In the genomic region with DNA sequence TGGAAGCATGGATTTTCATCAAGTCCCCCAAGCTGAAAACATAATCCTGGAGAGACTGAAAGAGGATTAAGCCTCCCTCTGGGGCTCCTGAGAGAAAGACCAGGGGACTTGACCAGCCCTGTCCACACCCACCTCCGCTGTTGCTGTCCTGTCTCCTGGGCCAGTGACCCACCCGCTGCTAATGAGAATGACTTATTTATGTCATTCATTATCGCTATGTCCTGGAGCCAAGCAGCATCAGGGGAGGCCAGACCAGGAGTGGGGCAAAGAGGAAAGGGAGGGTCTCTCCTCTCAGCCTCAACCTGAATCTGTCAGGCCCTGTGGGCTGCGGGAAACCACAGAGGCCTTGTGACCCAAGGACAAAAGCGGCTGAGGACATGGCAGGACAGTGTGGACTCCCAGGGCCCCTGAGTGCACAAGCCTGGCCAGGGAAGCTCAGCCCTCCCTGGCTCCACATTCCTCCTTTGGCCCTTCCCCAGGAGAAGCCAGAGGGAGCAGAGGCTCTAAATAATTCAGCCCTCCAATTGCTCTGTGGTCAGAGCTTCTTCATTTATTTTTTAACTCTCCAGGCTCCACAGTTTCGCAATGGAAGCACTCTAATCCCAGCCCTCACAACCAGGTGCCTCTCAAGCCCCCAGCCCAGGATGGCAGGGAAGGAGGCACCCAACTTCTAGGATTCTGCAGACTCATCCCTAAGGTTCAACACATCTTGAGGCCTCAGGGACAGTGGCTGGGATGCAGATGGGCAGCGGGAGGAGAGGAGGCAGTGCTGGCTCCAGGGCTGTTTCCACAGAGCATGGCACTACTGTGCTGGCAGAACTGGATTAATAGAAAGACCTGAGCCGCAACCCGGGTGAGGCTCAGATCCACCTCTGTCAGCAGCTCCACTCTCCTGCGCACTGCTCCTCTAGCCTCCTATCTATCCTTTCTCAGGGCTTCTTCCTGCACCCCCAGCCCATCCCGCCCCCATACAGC, we compare ENCODE assay signal across 1 cellular context.
TF ChIP-seq lines count a peak whose summit lies in the region.

No MANE protein-coding gene starts in this region.

TF ChIP-seq in HepG2, 621 proteins besides CTCF, POLR2A, EP300 and RAD21 (continued from another document and continues in another):
- TF ChIP-seq, protein P1, sequence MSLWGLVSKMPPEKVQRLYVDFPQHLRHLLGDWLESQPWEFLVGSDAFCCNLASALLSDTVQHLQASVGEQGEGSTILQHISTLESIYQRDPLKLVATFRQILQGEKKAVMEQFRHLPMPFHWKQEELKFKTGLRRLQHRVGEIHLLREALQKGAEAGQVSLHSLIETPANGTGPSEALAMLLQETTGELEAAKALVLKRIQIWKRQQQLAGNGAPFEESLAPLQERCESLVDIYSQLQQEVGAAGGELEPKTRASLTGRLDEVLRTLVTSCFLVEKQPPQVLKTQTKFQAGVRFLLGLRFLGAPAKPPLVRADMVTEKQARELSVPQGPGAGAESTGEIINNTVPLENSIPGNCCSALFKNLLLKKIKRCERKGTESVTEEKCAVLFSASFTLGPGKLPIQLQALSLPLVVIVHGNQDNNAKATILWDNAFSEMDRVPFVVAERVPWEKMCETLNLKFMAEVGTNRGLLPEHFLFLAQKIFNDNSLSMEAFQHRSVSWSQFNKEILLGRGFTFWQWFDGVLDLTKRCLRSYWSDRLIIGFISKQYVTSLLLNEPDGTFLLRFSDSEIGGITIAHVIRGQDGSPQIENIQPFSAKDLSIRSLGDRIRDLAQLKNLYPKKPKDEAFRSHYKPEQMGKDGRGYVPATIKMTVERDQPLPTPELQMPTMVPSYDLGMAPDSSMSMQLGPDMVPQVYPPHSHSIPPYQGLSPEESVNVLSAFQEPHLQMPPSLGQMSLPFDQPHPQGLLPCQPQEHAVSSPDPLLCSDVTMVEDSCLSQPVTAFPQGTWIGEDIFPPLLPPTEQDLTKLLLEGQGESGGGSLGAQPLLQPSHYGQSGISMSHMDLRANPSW (CRISPR knock-in tag; IDR thresholded peaks at IDR 0.05; ENCODE audit: borderline replicate concordance) = no peak
- TF ChIP-seq SRY (CRISPR knock-in tag; IDR thresholded peaks at IDR 0.05) (peak; percentile 57; the same call in 1 of the 2 replicates), CBFB (CRISPR knock-in tag; IDR thresholded peaks at IDR 0.05) (no peak; the same call in 1 of the 2 replicates), PAF1 (CRISPR knock-in tag; IDR thresholded peaks at IDR 0.05) (no peak), RELA (CRISPR knock-in tag; IDR thresholded peaks at IDR 0.05) (no peak), XBP1 (CRISPR knock-in tag; IDR thresholded peaks at IDR 0.05) (no peak), REL (CRISPR knock-in tag; conservative IDR thresholded peaks at IDR 0.05) (no peak), YEATS2 (CRISPR knock-in tag; IDR thresholded peaks at IDR 0.05; ENCODE audit: borderline replicate concordance) (no peak), ELF3 (CRISPR knock-in tag; IDR thresholded peaks at IDR 0.05) (no peak), ZMYM4 (CRISPR knock-in tag; IDR thresholded peaks at IDR 0.05) (no peak; the same call in none of the 2 replicates), PHF8 (CRISPR knock-in tag; IDR thresholded peaks at IDR 0.05) (peak; percentile 77), ZNF501 (CRISPR knock-in tag; IDR thresholded peaks at IDR 0.05) (peak; percentile 78; the same call in 1 of the 2 replicates), DMAP1 (CRISPR knock-in tag; IDR thresholded peaks at IDR 0.05) (peak; percentile 19; the same call in 1 of the 2 replicates), ZNF709 (CRISPR knock-in tag; IDR thresholded peaks at IDR 0.05) (no peak), GATAD2A (CRISPR knock-in tag; IDR thresholded peaks at IDR 0.05) (no peak; the same call in 1 of the 2 replicates), ZBTB7A (CRISPR knock-in tag; IDR thresholded peaks at IDR 0.05) (peak; percentile 77; the same call in 1 of the 2 replicates), TCF7L2 (IDR thresholded peaks at IDR 0.05; ENCODE audit: low read depth, low read length) (no peak), SP1 (IDR thresholded peaks at IDR 0.05) (no peak), SP1 (CRISPR knock-in tag; IDR thresholded peaks at IDR 0.05) (no peak), MAFG (CRISPR knock-in tag; IDR thresholded peaks at IDR 0.05) (no peak), SYNCRIP (IDR thresholded peaks at IDR 0.05; ENCODE audit: insufficient read depth, low read depth, low read length) (no peak), IRF2 (CRISPR knock-in tag; IDR thresholded peaks at IDR 0.05) (peak; percentile 9; the same call in 1 of the 2 replicates), ZNF235 (CRISPR knock-in tag; IDR thresholded peaks at IDR 0.05; ENCODE audit: borderline replicate concordance) (no peak)
- TF ChIP-seq, protein P2, sequence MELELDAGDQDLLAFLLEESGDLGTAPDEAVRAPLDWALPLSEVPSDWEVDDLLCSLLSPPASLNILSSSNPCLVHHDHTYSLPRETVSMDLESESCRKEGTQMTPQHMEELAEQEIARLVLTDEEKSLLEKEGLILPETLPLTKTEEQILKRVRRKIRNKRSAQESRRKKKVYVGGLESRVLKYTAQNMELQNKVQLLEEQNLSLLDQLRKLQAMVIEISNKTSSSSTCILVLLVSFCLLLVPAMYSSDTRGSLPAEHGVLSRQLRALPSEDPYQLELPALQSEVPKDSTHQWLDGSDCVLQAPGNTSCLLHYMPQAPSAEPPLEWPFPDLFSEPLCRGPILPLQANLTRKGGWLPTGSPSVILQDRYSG (CRISPR knock-in tag; IDR thresholded peaks at IDR 0.05) = no peak
- TF ChIP-seq, protein P3, sequence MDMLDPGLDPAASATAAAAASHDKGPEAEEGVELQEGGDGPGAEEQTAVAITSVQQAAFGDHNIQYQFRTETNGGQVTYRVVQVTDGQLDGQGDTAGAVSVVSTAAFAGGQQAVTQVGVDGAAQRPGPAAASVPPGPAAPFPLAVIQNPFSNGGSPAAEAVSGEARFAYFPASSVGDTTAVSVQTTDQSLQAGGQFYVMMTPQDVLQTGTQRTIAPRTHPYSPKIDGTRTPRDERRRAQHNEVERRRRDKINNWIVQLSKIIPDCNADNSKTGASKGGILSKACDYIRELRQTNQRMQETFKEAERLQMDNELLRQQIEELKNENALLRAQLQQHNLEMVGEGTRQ (IDR thresholded peaks at IDR 0.05; ENCODE audit: low read depth, low read length) = no peak
- TF ChIP-seq, protein P3 (CRISPR knock-in tag; IDR thresholded peaks at IDR 0.05; ENCODE audit: borderline replicate concordance) = no peak
- TF ChIP-seq, protein P4, sequence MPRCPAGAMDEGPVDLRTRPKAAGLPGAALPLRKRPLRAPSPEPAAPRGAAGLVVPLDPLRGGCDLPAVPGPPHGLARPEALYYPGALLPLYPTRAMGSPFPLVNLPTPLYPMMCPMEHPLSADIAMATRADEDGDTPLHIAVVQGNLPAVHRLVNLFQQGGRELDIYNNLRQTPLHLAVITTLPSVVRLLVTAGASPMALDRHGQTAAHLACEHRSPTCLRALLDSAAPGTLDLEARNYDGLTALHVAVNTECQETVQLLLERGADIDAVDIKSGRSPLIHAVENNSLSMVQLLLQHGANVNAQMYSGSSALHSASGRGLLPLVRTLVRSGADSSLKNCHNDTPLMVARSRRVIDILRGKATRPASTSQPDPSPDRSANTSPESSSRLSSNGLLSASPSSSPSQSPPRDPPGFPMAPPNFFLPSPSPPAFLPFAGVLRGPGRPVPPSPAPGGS (CRISPR knock-in tag; IDR thresholded peaks at IDR 0.05) = no peak
- TF ChIP-seq, protein P5, sequence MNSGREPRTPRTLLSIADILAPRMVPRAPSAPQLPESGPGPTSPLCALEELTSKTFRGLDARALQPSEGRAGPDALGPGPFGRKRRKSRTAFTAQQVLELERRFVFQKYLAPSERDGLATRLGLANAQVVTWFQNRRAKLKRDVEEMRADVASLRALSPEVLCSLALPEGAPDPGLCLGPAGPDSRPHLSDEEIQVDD (CRISPR knock-in tag; IDR thresholded peaks at IDR 0.05; ENCODE audit: borderline replicate concordance) = 0 out of 2 replicates have a peak, but pooled peaks have one; percentile 21
- TF ChIP-seq, protein P6, sequence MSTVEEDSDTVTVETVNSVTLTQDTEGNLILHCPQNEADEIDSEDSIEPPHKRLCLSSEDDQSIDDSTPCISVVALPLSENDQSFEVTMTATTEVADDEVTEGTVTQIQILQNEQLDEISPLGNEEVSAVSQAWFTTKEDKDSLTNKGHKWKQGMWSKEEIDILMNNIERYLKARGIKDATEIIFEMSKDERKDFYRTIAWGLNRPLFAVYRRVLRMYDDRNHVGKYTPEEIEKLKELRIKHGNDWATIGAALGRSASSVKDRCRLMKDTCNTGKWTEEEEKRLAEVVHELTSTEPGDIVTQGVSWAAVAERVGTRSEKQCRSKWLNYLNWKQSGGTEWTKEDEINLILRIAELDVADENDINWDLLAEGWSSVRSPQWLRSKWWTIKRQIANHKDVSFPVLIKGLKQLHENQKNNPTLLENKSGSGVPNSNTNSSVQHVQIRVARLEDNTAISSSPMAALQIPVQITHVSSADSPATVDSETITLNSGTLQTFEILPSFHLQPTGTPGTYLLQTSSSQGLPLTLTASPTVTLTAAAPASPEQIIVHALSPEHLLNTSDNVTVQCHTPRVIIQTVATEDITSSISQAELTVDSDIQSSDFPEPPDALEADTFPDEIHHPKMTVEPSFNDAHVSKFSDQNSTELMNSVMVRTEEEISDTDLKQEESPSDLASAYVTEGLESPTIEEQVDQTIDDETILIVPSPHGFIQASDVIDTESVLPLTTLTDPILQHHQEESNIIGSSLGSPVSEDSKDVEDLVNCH (CRISPR knock-in tag; IDR thresholded peaks at IDR 0.05) = no peak
- TF ChIP-seq, protein P7, sequence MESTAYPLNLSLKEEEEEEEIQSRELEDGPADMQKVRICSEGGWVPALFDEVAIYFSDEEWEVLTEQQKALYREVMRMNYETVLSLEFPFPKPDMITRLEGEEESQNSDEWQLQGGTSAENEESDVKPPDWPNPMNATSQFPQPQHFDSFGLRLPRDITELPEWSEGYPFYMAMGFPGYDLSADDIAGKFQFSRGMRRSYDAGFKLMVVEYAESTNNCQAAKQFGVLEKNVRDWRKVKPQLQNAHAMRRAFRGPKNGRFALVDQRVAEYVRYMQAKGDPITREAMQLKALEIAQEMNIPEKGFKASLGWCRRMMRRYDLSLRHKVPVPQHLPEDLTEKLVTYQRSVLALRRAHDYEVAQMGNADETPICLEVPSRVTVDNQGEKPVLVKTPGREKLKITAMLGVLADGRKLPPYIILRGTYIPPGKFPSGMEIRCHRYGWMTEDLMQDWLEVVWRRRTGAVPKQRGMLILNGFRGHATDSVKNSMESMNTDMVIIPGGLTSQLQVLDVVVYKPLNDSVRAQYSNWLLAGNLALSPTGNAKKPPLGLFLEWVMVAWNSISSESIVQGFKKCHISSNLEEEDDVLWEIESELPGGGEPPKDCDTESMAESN (CRISPR knock-in tag; conservative IDR thresholded peaks at IDR 0.05) = 0 out of 2 replicates have a peak, but pooled peaks have one; percentile 19
- TF ChIP-seq, protein P8, sequence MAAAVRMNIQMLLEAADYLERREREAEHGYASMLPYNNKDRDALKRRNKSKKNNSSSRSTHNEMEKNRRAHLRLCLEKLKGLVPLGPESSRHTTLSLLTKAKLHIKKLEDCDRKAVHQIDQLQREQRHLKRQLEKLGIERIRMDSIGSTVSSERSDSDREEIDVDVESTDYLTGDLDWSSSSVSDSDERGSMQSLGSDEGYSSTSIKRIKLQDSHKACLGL (CRISPR knock-in tag; IDR thresholded peaks at IDR 0.05) = no peak
- TF ChIP-seq, protein P9, sequence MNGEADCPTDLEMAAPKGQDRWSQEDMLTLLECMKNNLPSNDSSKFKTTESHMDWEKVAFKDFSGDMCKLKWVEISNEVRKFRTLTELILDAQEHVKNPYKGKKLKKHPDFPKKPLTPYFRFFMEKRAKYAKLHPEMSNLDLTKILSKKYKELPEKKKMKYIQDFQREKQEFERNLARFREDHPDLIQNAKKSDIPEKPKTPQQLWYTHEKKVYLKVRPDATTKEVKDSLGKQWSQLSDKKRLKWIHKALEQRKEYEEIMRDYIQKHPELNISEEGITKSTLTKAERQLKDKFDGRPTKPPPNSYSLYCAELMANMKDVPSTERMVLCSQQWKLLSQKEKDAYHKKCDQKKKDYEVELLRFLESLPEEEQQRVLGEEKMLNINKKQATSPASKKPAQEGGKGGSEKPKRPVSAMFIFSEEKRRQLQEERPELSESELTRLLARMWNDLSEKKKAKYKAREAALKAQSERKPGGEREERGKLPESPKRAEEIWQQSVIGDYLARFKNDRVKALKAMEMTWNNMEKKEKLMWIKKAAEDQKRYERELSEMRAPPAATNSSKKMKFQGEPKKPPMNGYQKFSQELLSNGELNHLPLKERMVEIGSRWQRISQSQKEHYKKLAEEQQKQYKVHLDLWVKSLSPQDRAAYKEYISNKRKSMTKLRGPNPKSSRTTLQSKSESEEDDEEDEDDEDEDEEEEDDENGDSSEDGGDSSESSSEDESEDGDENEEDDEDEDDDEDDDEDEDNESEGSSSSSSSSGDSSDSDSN (CRISPR knock-in tag; IDR thresholded peaks at IDR 0.05) = peak; percentile 71
- TF ChIP-seq, protein P10, sequence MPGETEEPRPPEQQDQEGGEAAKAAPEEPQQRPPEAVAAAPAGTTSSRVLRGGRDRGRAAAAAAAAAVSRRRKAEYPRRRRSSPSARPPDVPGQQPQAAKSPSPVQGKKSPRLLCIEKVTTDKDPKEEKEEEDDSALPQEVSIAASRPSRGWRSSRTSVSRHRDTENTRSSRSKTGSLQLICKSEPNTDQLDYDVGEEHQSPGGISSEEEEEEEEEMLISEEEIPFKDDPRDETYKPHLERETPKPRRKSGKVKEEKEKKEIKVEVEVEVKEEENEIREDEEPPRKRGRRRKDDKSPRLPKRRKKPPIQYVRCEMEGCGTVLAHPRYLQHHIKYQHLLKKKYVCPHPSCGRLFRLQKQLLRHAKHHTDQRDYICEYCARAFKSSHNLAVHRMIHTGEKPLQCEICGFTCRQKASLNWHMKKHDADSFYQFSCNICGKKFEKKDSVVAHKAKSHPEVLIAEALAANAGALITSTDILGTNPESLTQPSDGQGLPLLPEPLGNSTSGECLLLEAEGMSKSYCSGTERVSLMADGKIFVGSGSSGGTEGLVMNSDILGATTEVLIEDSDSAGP (CRISPR knock-in tag; IDR thresholded peaks at IDR 0.05; ENCODE audit: borderline replicate concordance) = peak; percentile 63; the same call in 1 of the 2 replicates
